In the genomic region with DNA sequence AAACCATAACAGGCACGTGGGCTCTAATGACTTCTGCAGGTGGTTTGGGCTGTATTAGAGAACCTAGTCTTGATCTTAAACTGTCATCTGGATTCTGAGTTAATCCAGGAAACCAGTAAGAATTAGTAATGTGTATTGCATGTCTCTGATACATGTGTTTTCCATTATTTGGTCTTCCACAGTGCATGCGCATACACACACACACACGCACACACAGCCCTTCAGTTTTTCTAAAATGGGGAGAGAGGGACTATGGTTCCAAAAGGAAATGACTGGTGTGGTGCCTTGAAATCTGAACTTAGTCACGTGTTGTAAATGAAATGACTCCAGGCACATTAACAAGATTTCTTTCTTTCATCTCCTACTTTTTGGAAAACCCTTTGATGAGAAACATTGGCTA, we compare ENCODE assay signal across 15 cellular contexts.
DNase-seq lines count a peak whose midpoint lies in the region; ATAC-seq lines count a peak whose summit lies in the region.
"Had no signal": no experiment of that assay in that cellular context is flagged by ENCODE, and none has a peak within 500 bp of the region (broad histone marks: within the 10 kb centered on the region; RNA-seq: fewer than 3 reads in every experiment).

No MANE protein-coding gene starts in this region.

- H3K27me3 Mint-ChIP-seq in activated CD4-positive, alpha-beta memory T cell treated with anti-CD3 and anti-CD28 coated beads for 36 hours = no peaks in the 10 kb centered on the region
- no peaks in the 10 kb centered on the region for H3K27me3 Mint-ChIP-seq in activated CD4-positive, alpha-beta memory T cell treated with anti-CD3 and anti-CD28 coated beads, Interleukin-2, amount 10 ng/mL, durations not matched to agents 7 days and 5 days
- no peaks in the 10 kb centered on the region for H3K27me3 Mint-ChIP-seq in immature natural killer cell (ENCODE audit: low read depth in 3 of 3)
- no peaks in the 10 kb centered on the region for H3K27me3 Mint-ChIP-seq in naive thymus-derived CD8-positive, alpha-beta T cell
- H3K27me3 Mint-ChIP-seq: activated naive CD4-positive, alpha-beta T cell treated with anti-CD3 and anti-CD28 coated beads, Interleukin-2, amount 10 ng/mL, durations not matched to agents 7 days and 5 days; progenitor cell of endocrine pancreas had no signal

- peak; percentile 16 for DNase-seq in activated CD4-positive, alpha-beta memory T cell treated with anti-CD3 and anti-CD28 coated beads for 36 hours
- no peak for DNase-seq in activated CD4-positive, alpha-beta memory T cell treated with anti-CD3 and anti-CD28 coated beads, Interleukin-2, amount 10 ng/mL, durations not matched to agents 7 days and 5 days
- DNase-seq in LHCN-M2 (ENCODE audit: low read depth) = peak; percentile 27
- DNase-seq in epidermal melanocyte (ENCODE audit: insufficient read length, low spot score) = peak; percentile 51
- peak; percentile 80 for DNase-seq in skeletal muscle cell (ENCODE audit: low read depth)
- no peak for DNase-seq in immature natural killer cell
- no peak for DNase-seq in naive thymus-derived CD8-positive, alpha-beta T cell
- DNase-seq: activated naive CD4-positive, alpha-beta T cell treated with anti-CD3 and anti-CD28 coated beads, Interleukin-2, amount 10 ng/mL, durations not matched to agents 7 days and 5 days; Calu3; head of caudate nucleus; NCI-H82; substantia nigra had no signal

- H3K36me3 Mint-ChIP-seq in activated CD4-positive, alpha-beta memory T cell treated with anti-CD3 and anti-CD28 coated beads for 36 hours = peaks cover 25% of the 10 kb centered on the region
- peaks cover 18% of the 10 kb centered on the region for H3K36me3 Mint-ChIP-seq in activated CD4-positive, alpha-beta memory T cell treated with anti-CD3 and anti-CD28 coated beads, Interleukin-2, amount 10 ng/mL, durations not matched to agents 7 days and 5 days (ENCODE audit: low read depth)
- peaks cover 16 to 27% (median 23%) of the 10 kb centered on the region in 3 donors for H3K36me3 Mint-ChIP-seq in immature natural killer cell
- H3K36me3 Mint-ChIP-seq in naive thymus-derived CD8-positive, alpha-beta T cell = peaks cover 8 to 35% (median 31%) of the 10 kb centered on the region in 3 donors

- CTCF ChIA-PET in activated CD4-positive, alpha-beta memory T cell treated with anti-CD3 and anti-CD28 coated beads for 36 hours (lab: Charles Lee) = no interaction called here
- CTCF ChIA-PET in activated CD4-positive, alpha-beta memory T cell treated with anti-CD3 and anti-CD28 coated beads, Interleukin-2, amount 10 ng/mL, durations not matched to agents 7 days and 5 days (lab: Charles Lee) = no interaction called here

- POLR2A ChIA-PET in activated CD4-positive, alpha-beta memory T cell treated with anti-CD3 and anti-CD28 coated beads for 36 hours (lab: Charles Lee) = no interaction called here
- POLR2A ChIA-PET in activated CD4-positive, alpha-beta memory T cell treated with anti-CD3 and anti-CD28 coated beads, Interleukin-2, amount 10 ng/mL, durations not matched to agents 7 days and 5 days (lab: Charles Lee) = no interaction called here
- POLR2A ChIA-PET in naive thymus-derived CD8-positive, alpha-beta T cell (lab: Charles Lee) = no interaction called here

- no peaks in the 10 kb centered on the region for H3K9me3 Mint-ChIP-seq in activated CD4-positive, alpha-beta memory T cell treated with anti-CD3 and anti-CD28 coated beads for 36 hours
- no peaks in the 10 kb centered on the region for H3K9me3 Mint-ChIP-seq in activated CD4-positive, alpha-beta memory T cell treated with anti-CD3 and anti-CD28 coated beads, Interleukin-2, amount 10 ng/mL, durations not matched to agents 7 days and 5 days
- H3K9me3 Mint-ChIP-seq in immature natural killer cell = no peaks in the 10 kb centered on the region
- H3K9me3 Mint-ChIP-seq in naive thymus-derived CD8-positive, alpha-beta T cell = peaks cover 0 to 3% (median 0%) of the 10 kb centered on the region in 9 donors
- H3K9me3 Mint-ChIP-seq: activated naive CD4-positive, alpha-beta T cell treated with anti-CD3 and anti-CD28 coated beads, Interleukin-2, amount 10 ng/mL, durations not matched to agents 7 days and 5 days had no signal

- no peak overlapping the region for H3K4me3 Mint-ChIP-seq in activated CD4-positive, alpha-beta memory T cell treated with anti-CD3 and anti-CD28 coated beads for 36 hours
- no peak overlapping the region for H3K4me3 Mint-ChIP-seq in activated CD4-positive, alpha-beta memory T cell treated with anti-CD3 and anti-CD28 coated beads, Interleukin-2, amount 10 ng/mL, durations not matched to agents 7 days and 5 days
- no peak overlapping the region for H3K4me3 Mint-ChIP-seq in immature natural killer cell
- H3K4me3 Mint-ChIP-seq in naive thymus-derived CD8-positive, alpha-beta T cell = no peak overlapping the region
- H3K4me3 Mint-ChIP-seq: activated naive CD4-positive, alpha-beta T cell treated with anti-CD3 and anti-CD28 coated beads, Interleukin-2, amount 10 ng/mL, durations not matched to agents 7 days and 5 days had no signal

- intact Hi-C loops in activated CD4-positive, alpha-beta memory T cell treated with anti-CD3 and anti-CD28 coated beads for 36 hours (cut with micrococcal nuclease) = no loop called here

- no peak overlapping the region for H3K27ac Mint-ChIP-seq in activated CD4-positive, alpha-beta memory T cell treated with anti-CD3 and anti-CD28 coated beads for 36 hours
- H3K27ac Mint-ChIP-seq in activated CD4-positive, alpha-beta memory T cell treated with anti-CD3 and anti-CD28 coated beads, Interleukin-2, amount 10 ng/mL, durations not matched to agents 7 days and 5 days = no peak overlapping the region
- no peak overlapping the region for H3K27ac Mint-ChIP-seq in immature natural killer cell
- peak overlapping the region in 1 of 10 donors; percentile 28 for H3K27ac Mint-ChIP-seq in naive thymus-derived CD8-positive, alpha-beta T cell
- H3K27ac Mint-ChIP-seq: activated naive CD4-positive, alpha-beta T cell treated with anti-CD3 and anti-CD28 coated beads, Interleukin-2, amount 10 ng/mL, durations not matched to agents 7 days and 5 days; progenitor cell of endocrine pancreas had no signal

- peaks cover 49% of the 10 kb centered on the region for H3K4me1 Mint-ChIP-seq in activated CD4-positive, alpha-beta memory T cell treated with anti-CD3 and anti-CD28 coated beads for 36 hours (ENCODE audit: low read depth)
- peaks cover 16% of the 10 kb centered on the region for H3K4me1 Mint-ChIP-seq in activated CD4-positive, alpha-beta memory T cell treated with anti-CD3 and anti-CD28 coated beads, Interleukin-2, amount 10 ng/mL, durations not matched to agents 7 days and 5 days
- peaks cover 16 to 29% of the 10 kb centered on the region in 2 donors for H3K4me1 Mint-ChIP-seq in immature natural killer cell
- peaks cover 18 to 48% (median 38%) of the 10 kb centered on the region in 4 donors for H3K4me1 Mint-ChIP-seq in naive thymus-derived CD8-positive, alpha-beta T cell

- no peak for ATAC-seq in HG03378 (IDR thresholded peaks at IDR 0.05; ENCODE audit: unreplicated experiment)
- no peak for ATAC-seq in naive thymus-derived CD8-positive, alpha-beta T cell
- ATAC-seq: activated CD4-positive, CD25-positive, alpha-beta regulatory T cell treated with anti-CD3 and anti-CD28 coated beads, Interleukin-2, amount 50 U/mL, for 24 hours had no signal

- no peak overlapping the region for H3K4me3 ChIP-seq in skeletal muscle cell (ENCODE audit: low read depth, low read length)

Comparison
In these comparisons a context has a peak if more than half of its experiments do, and no peak if none do; other contexts are left out.
1. DNase-seq: peak in activated CD4-positive, alpha-beta memory T cell treated with anti-CD3 and anti-CD28 coated beads for 36 hours (single experiment), LHCN-M2 (single experiment), epidermal melanocyte (single experiment) and skeletal muscle cell (single experiment); none in activated CD4-positive, alpha-beta memory T cell treated with anti-CD3 and anti-CD28 coated beads, Interleukin-2, amount 10 ng/mL, durations not matched to agents 7 days and 5 days (single experiment), immature natural killer cell (0 of 3) and naive thymus-derived CD8-positive, alpha-beta T cell (0 of 10).